In the genomic region with DNA sequence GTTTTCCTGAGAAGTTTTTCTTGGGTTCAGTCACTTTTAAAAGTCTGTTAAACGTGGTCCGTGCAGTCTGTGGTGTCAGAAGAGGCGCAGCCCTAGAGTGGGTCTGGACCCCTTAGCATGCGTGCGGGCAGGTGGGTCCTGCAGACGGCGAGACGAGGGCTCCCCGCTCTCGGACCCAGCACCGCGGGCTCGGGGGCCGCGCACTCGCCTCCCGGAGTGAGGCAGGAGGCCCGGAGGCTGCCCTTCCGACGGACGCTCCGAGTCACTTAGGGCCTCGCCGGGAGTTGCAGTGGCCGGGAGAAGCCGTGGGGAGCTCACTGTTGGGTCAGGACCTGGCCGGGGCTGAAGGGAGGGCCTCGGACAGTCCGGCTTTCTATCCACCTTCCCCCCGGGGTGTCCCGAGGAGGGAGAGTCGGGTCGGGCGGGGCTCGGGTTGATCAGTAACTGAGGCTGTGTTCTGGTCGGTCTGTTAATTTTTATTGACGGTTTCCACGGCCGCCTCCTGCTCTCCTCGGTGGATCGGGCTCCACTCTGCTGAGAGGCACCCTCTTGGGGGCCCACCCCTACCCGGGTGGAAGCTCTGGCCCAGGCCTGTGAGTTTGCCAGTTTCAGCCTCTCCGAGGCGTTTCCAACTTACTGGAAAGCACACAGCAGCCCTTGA, we compare ENCODE assay signal across 8 cellular contexts. TPM values are rescaled to one million over a fixed set of nuclear protein-coding genes. Genes with fewer than 3 reads are reported as not detected.
DNase-seq lines count a peak whose midpoint lies in the region; ATAC-seq and TF ChIP-seq lines count a peak whose summit lies in the region.

No MANE protein-coding gene starts in this region.

- H3K9me3 ChIP-seq in Panc1 (ENCODE audit: control insufficient read depth, insufficient read depth, low read depth, low read length) (no peaks in the 10 kb centered on the region), esophagus squamous epithelium (no peaks in the 10 kb centered on the region), parathyroid adenoma (ENCODE audit: control insufficient read depth, low read length) (no peaks in the 10 kb centered on the region)

- ATAC-seq in Panc1 (no peak), HG02623 (IDR thresholded peaks at IDR 0.05; ENCODE audit: unreplicated experiment) (no peak)

- H3K36me3 ChIP-seq in Panc1 (ENCODE audit: control insufficient read depth, insufficient read depth, low read length), result peaks cover 13% of the 10 kb centered on the region
- peaks cover under 1 to 43% (median 5%) of the 10 kb centered on the region in 3 donors for H3K36me3 ChIP-seq in esophagus squamous epithelium
- no peaks in the 10 kb centered on the region for H3K36me3 ChIP-seq in parathyroid adenoma (ENCODE audit: control insufficient read depth, insufficient read depth, low read length)

- intact Hi-C loops in Panc1 (cut with micrococcal nuclease; ENCODE audit: unreplicated experiment) (no loop called here), esophagus squamous epithelium (cut with DNase I) (no loop called here)

- H3K27ac ChIP-seq in Panc1 (ENCODE audit: low read length), result peak overlapping the region; percentile 89
- H3K27ac ChIP-seq in esophagus squamous epithelium, result peak overlapping the region; percentile 95 to 100 (median 100)
- H3K27ac ChIP-seq in parathyroid adenoma, result peak overlapping the region; percentile 96

- TF ChIP-seq CTCF in GM12865 (IDR thresholded peaks at IDR 0.05; ENCODE audit: insufficient read depth, low read depth, low read length, missing control alignments) (no peak), Panc1 (IDR thresholded peaks at IDR 0.05) (no peak), esophagus squamous epithelium (IDR thresholded peaks at IDR 0.05) (no peak), parathyroid adenoma (IDR thresholded peaks at IDR 0.05) (no peak)

- H2AFZ ChIP-seq in parathyroid adenoma, result no peak overlapping the region

- H3K4me2 ChIP-seq in parathyroid adenoma (ENCODE audit: low read length), result peak overlapping the region; percentile 75

- peak overlapping the region; percentile 92 for H3K9ac ChIP-seq in parathyroid adenoma

- TF ChIP-seq POLR2A in esophagus squamous epithelium (IDR thresholded peaks at IDR 0.05), result no peak

- H3K4me1 ChIP-seq in Panc1 (ENCODE audit: control insufficient read depth, insufficient read depth, low read length) (peaks cover 18% of the 10 kb centered on the region), esophagus squamous epithelium (peaks cover 61 to 73% (median 64%) of the 10 kb centered on the region in 3 donors), parathyroid adenoma (peaks cover 39% of the 10 kb centered on the region)

- 0% methylated on average over 1 to 20 of the region's 44 CpGs for WGBS in esophagus squamous epithelium, 2 donors

- POLR2A ChIA-PET in Panc1 (lab: Charles Lee), result interaction anchor here (0.5 to 1.3 kb wide), 2 partner anchors 25 to 221 kb away, joined by 3 to 7 read pairs; no protein-coding TSS in a partner anchor

- DNase-seq in GM12865 (ENCODE audit: low read depth), result peak; percentile 21
- no peak for DNase-seq in Panc1 (ENCODE audit: low read depth, low spot score)
- no peak for DNase-seq in esophagus squamous epithelium (lab: John Stamatoyannopoulos, UW)
- DNase-seq in activated gamma-delta T cell (lab: John Stamatoyannopoulos, UW), result no peak
- DNase-seq in NCI-H2081 treated with DMSO at 0.1 percent for 48 hours (lab: John Stamatoyannopoulos, UW), result no peak
- no peak for DNase-seq in ecto neural progenitor cell (ENCODE audit: low spot score)

- peak overlapping the region; percentile 85 for H3K4me3 ChIP-seq in GM12865 (ENCODE audit: low read depth, low read length)
- H3K4me3 ChIP-seq in Panc1 (ENCODE audit: low read depth in 2 of 2, low read length in 2 of 2), result peak overlapping the region; percentile 82 to 87
- H3K4me3 ChIP-seq in esophagus squamous epithelium, result peak overlapping the region; percentile 84 to 99 (median 96)
- H3K4me3 ChIP-seq in parathyroid adenoma (ENCODE audit: low read depth, low read length), result peak overlapping the region; percentile 72

- H3K27me3 ChIP-seq in Panc1 (ENCODE audit: control insufficient read depth, insufficient read depth, low read length), result no peaks in the 10 kb centered on the region
- H3K27me3 ChIP-seq in esophagus squamous epithelium, result no peaks in the 10 kb centered on the region
- H3K27me3 ChIP-seq in parathyroid adenoma (ENCODE audit: control insufficient read depth, insufficient read depth, low read length), result no peaks in the 10 kb centered on the region

- in situ Hi-C loops in Panc1 (cut with HindIII; ENCODE audit: low pct_unique_long_range_greater_than_20kb, low sequenced_read_pairs), result no loop called here

- BruUV-seq in Panc1 (replicated peaks; lab: Mats Ljungman, UMichigan), result no TSS peak

- CTCF ChIA-PET in Panc1 (lab: Charles Lee), result no interaction called here

- H3K79me2 ChIP-seq in parathyroid adenoma, result peaks cover 43% of the 10 kb centered on the region

RNA-seq across cellular contexts. Expression of a gene that starts 1.3 kb away (rescaled TPM):
- 515 TPM for total RNA-seq in Panc1 (2021; ENCODE audit: unreplicated experiment)
- polyA plus RNA-seq in Panc1 (2012; ENCODE audit: insufficient read length), result 590 TPM
- 100 to 1,000 TPM; 139 to 167 (median 156) TPM for total RNA-seq in esophagus squamous epithelium

RNA-seq across cellular contexts. Expression of a gene that starts 23.2 kb away (rescaled TPM):
- total RNA-seq in Panc1 (2021; ENCODE audit: unreplicated experiment) (63.7 TPM), esophagus squamous epithelium (not detected)
- polyA plus RNA-seq in Panc1 (2012; ENCODE audit: insufficient read length), result 123 TPM

RNA-seq across cellular contexts. Expression of a gene that starts 29.1 kb away (rescaled TPM):
- total RNA-seq in Panc1 (2021; ENCODE audit: unreplicated experiment), result 5.8 TPM
- 5.9 TPM for polyA plus RNA-seq in Panc1 (2012; ENCODE audit: insufficient read length)
- not detected for total RNA-seq in esophagus squamous epithelium

RNA-seq across cellular contexts. Expression of a gene that starts 42.3 kb away (rescaled TPM):
- 1.5 TPM for total RNA-seq in Panc1 (2021; ENCODE audit: unreplicated experiment)
- polyA plus RNA-seq in Panc1 (2012; ENCODE audit: insufficient read length), result 2.6 TPM
- total RNA-seq in esophagus squamous epithelium, result not detected

RNA-seq across cellular contexts. Expression of a gene that starts 47.6 kb away (rescaled TPM):
- 5.8 TPM for total RNA-seq in Panc1 (2021; ENCODE audit: unreplicated experiment)
- polyA plus RNA-seq in Panc1 (2012; ENCODE audit: insufficient read length), result 4.3 TPM
- 1 to 10 TPM in 2 of 4 donors, under 1 TPM in 1, not detected in 1; 0.11 to 1.3 (median 1.0) TPM for total RNA-seq in esophagus squamous epithelium

Comparison
In these comparisons a context has a peak if more than half of its experiments do, and no peak if none do; other contexts are left out.
1. RNA of a gene that starts 23.2 kb away (total RNA-seq): 63.7 TPM in Panc1 (single experiment); not detected in esophagus squamous epithelium; every median in the first group is over 10 times any median in the second.
2. Peak in every context shown above with its lines, with median percentiles within 50 percentile points of each other: H3K4me3 ChIP-seq and H3K27ac ChIP-seq.